Comparison of ENCODE assay signal across 8 cellular contexts in genomic region chr1:89994805-89995594, GRCh38. TPM values are rescaled to one million over a fixed set of nuclear protein-coding genes. Genes with fewer than 3 reads are reported as not detected.
DNase-seq lines count a peak whose midpoint lies in the region; ATAC-seq and TF ChIP-seq lines count a peak whose summit lies in the region.

Gene ZNF326, plus strand, starts transcription at chr1:89995110. Its CDS starts 148 bp downstream, at chr1:89995258.

- DNase-seq in AG08396 (ENCODE audit: low spot score) (peak; percentile 99), NCI-H345 (lab: John Stamatoyannopoulos, UW) (peak; percentile 95), activated B cell treated with CpG ODN at 0.5 μM for 24 hours (peak; percentile 98), caudate nucleus (lab: John Stamatoyannopoulos, UW) (peak; percentile 43 to 97 (median 89)), iris pigment epithelial cell (ENCODE audit: low read depth) (peak; percentile 98)
- DNase-seq in stimulated activated CD4-positive, alpha-beta T cell treated with anti-CD3 and anti-CD28 coated beads, Interleukin-12 subunit alpha, Interleukin-12 subunit beta, amount 100 ng/mL, for 24 hours (ENCODE audit: low read depth in 2 of 2): peak; percentile 87 to 94

- peaks cover 16% of the 10 kb centered on the region for H3K36me3 Mint-ChIP-seq in activated B cell treated with CpG ODN at 0.5 μM for 24 hours (ENCODE audit: low read depth)

- ATAC-seq in GM18909 (IDR thresholded peaks at IDR 0.05; ENCODE audit: poor library complexity, unreplicated experiment) (peak; percentile 96), HG03175 (IDR thresholded peaks at IDR 0.05; ENCODE audit: unreplicated experiment) (peak; percentile 97), activated B cell treated with CpG ODN at 0.5 μM for 24 hours (ENCODE audit: low read depth) (peak; percentile 97)

- H3K27ac ChIP-seq in caudate nucleus (ENCODE audit: low read depth, low read length): peak within 1 kb of the TSS; percentile 94

- H3K27me3 Mint-ChIP-seq in activated B cell treated with CpG ODN at 0.5 μM for 24 hours: no peaks in the 10 kb centered on the region

- H3K9me3 Mint-ChIP-seq in activated B cell treated with CpG ODN at 0.5 μM for 24 hours: no peaks in the 10 kb centered on the region

- POLR2A ChIA-PET in activated B cell treated with CpG ODN at 0.5 μM for 24 hours (lab: Charles Lee): interaction anchor here (1.0 kb wide), 1 partner anchor 174 kb away, joined by 10 read pairs; the partner anchor contains the start of gene LRRC8D

- peak within 1 kb of the TSS; percentile 94 for H3K4me3 Mint-ChIP-seq in activated B cell treated with CpG ODN at 0.5 μM for 24 hours

- CTCF ChIA-PET in activated B cell treated with CpG ODN at 0.5 μM for 24 hours (lab: Charles Lee): no interaction called here

- intact Hi-C loops in activated B cell treated with CpG ODN at 0.5 μM for 24 hours (cut with micrococcal nuclease): loop anchor here (1.0 to 10.0 kb wide), 7 partner anchors 152 to 1310 kb away; partner anchors contain the start of genes GTF2B, LRRC8B, LRRC8C and LRRC8D

- no peak for TF ChIP-seq CTCF in activated B cell treated with CpG ODN at 0.5 μM for 24 hours (IDR thresholded peaks at IDR 0.05)

- H3K4me1 Mint-ChIP-seq in activated B cell treated with CpG ODN at 0.5 μM for 24 hours: peaks cover 32% of the 10 kb centered on the region

- H3K27ac Mint-ChIP-seq in activated B cell treated with CpG ODN at 0.5 μM for 24 hours: peak within 1 kb of the TSS; percentile 88

RNA-seq across cellular contexts. Expression of gene ZNF326, which starts in this region (rescaled TPM):
- total RNA-seq in activated B cell treated with CpG ODN at 0.5 μM for 24 hours: 26.2 and 30.3 TPM in 2 replicates

Comparison
In these comparisons a context has a peak if more than half of its experiments do, and no peak if none do; other contexts are left out.
1. Peak in every context shown above with its lines: DNase-seq, ATAC-seq and H3K27ac ChIP-seq.